In genomic region chr1:172704446-172705176, GRCh38 we compare ENCODE assay signal across 26 cellular contexts. TPM values are rescaled to one million over a fixed set of nuclear protein-coding genes. Genes with fewer than 3 reads are reported as not detected.
DNase-seq lines count a peak whose midpoint lies in the region; ATAC-seq, FAIRE-seq and TF ChIP-seq lines count a peak whose summit lies in the region.
"Had no signal": no experiment of that assay in that cellular context is flagged by ENCODE, and none has a peak within 500 bp of the region (broad histone marks: within the 10 kb centered on the region; RNA-seq: fewer than 3 reads in every experiment).

No MANE protein-coding gene starts in this region.

- H3K4ac ChIP-seq in neuronal stem cell (ENCODE audit: low read length) = no peak overlapping the region

- POLR2A ChIA-PET in activated CD4-positive, alpha-beta memory T cell treated with anti-CD3 and anti-CD28 coated beads for 36 hours (lab: Charles Lee) = no interaction called here
- POLR2A ChIA-PET in activated CD4-positive, alpha-beta memory T cell treated with anti-CD3 and anti-CD28 coated beads, Interleukin-2, amount 10 ng/mL, durations not matched to agents 7 days and 5 days (lab: Charles Lee) = interaction anchor here (0.9 to 1.6 kb wide), 2 partner anchors 13 to 41 kb away, joined by 3 to 4 read pairs; no protein-coding TSS in a partner anchor
- POLR2A ChIA-PET in HepG2 (lab: Yijun Ruan, JAX) = no interaction called here

- no peak for ATAC-seq in HepG2
- no peak for ATAC-seq in HG03280 (IDR thresholded peaks at IDR 0.05; ENCODE audit: unreplicated experiment)
- ATAC-seq in HG02938 (IDR thresholded peaks at IDR 0.05; ENCODE audit: unreplicated experiment) = no peak
- ATAC-seq: foreskin keratinocyte had no signal

- H3K27me3 ChIP-seq in Loucy (ENCODE audit: insufficient read depth, low read length, poor library complexity, severe bottlenecking) (no peaks in the 10 kb centered on the region), neuronal stem cell (ENCODE audit: control insufficient read depth in 3 of 3, insufficient read depth in 3 of 3, low read depth in 1 of 3, low read length in 3 of 3) (no peaks in the 10 kb centered on the region), HepG2 (ENCODE audit: control insufficient read depth in 1 of 2, insufficient read depth in 2 of 2, low read length in 2 of 2) (peaks cover 0 to 6% of the 10 kb centered on the region in 2 experiments; a peak in 1 of 5 replicates)
- H3K27me3 ChIP-seq: foreskin keratinocyte, spleen, thyroid gland had no signal

- no peak for TF ChIP-seq RAD21 in HepG2 (CRISPR knock-in tag; IDR thresholded peaks at IDR 0.05)

- H3K4me1 Mint-ChIP-seq in activated CD4-positive, alpha-beta memory T cell treated with anti-CD3 and anti-CD28 coated beads for 36 hours (ENCODE audit: low read depth) = peaks cover 37% of the 10 kb centered on the region
- H3K4me1 Mint-ChIP-seq in activated CD4-positive, alpha-beta memory T cell treated with anti-CD3 and anti-CD28 coated beads, Interleukin-2, amount 10 ng/mL, durations not matched to agents 7 days and 5 days = peaks cover 38% of the 10 kb centered on the region
- peaks cover 37% of the 10 kb centered on the region for H3K4me1 Mint-ChIP-seq in activated naive CD8-positive, alpha-beta T cell (ENCODE audit: low read depth)

- TF ChIP-seq EP300 in HepG2 (IDR thresholded peaks at IDR 0.05; ENCODE audit: low read depth in 2 of 2, low read length in 2 of 2) = no peak
- no peak for TF ChIP-seq EP300 in HepG2 (CRISPR knock-in tag; IDR thresholded peaks at IDR 0.05; ENCODE audit: borderline replicate concordance)

- H4K8ac ChIP-seq in neuronal stem cell (ENCODE audit: low read depth, low read length) = no peak overlapping the region

- H3K9me3 Mint-ChIP-seq in activated CD4-positive, alpha-beta memory T cell treated with anti-CD3 and anti-CD28 coated beads for 36 hours = no peaks in the 10 kb centered on the region
- H3K9me3 Mint-ChIP-seq in activated CD4-positive, alpha-beta memory T cell treated with anti-CD3 and anti-CD28 coated beads, Interleukin-2, amount 10 ng/mL, durations not matched to agents 7 days and 5 days = no peaks in the 10 kb centered on the region
- H3K9me3 Mint-ChIP-seq in activated naive CD8-positive, alpha-beta T cell (ENCODE audit: low read depth) = no peaks in the 10 kb centered on the region
- H3K9me3 Mint-ChIP-seq: mesothelial cell of epicardium; T-helper 2 cell treated with Interferon-gamma antibody and Interleukin-4, amounts not matched to agents 5 μg/mL and 100 μg/mL, for 36 hours had no signal

- H3K14ac ChIP-seq in neuronal stem cell (ENCODE audit: low read length) = no peak overlapping the region

- CTCF ChIA-PET in activated CD4-positive, alpha-beta memory T cell treated with anti-CD3 and anti-CD28 coated beads for 36 hours (lab: Charles Lee) = interaction anchor here (1.1 to 1.7 kb wide), 3 partner anchors 15 to 96 kb away, joined by 3 to 5 read pairs (median 3); no protein-coding TSS in a partner anchor
- CTCF ChIA-PET in activated CD4-positive, alpha-beta memory T cell treated with anti-CD3 and anti-CD28 coated beads, Interleukin-2, amount 10 ng/mL, durations not matched to agents 7 days and 5 days (lab: Charles Lee) = interaction anchor here (0.8 to 1.6 kb wide), 7 partner anchors 13 to 67 kb away, joined by 3 to 6 read pairs (median 3); no protein-coding TSS in a partner anchor
- CTCF ChIA-PET in HepG2 (lab: Yijun Ruan, JAX; ENCODE audit: low intra/inter-chr PET ratio, low total read pairs) = no interaction called here

- H3K4me2 ChIP-seq in Loucy (ENCODE audit: low read depth, low read length, poor library complexity, severe bottlenecking) (peak overlapping the region; percentile 85), neuronal stem cell (ENCODE audit: insufficient read depth, low read length, poor library complexity, severe bottlenecking) (no peak overlapping the region), HepG2 (ENCODE audit: low read depth, low read length) (no peak overlapping the region)
- H3K4me2 ChIP-seq: PC-9 had no signal

- H3K23ac ChIP-seq in neuronal stem cell (ENCODE audit: low read depth, low read length, poor library complexity) = no peak overlapping the region

- no peak overlapping the region for H3K4me3 Mint-ChIP-seq in activated CD4-positive, alpha-beta memory T cell treated with anti-CD3 and anti-CD28 coated beads for 36 hours
- H3K4me3 Mint-ChIP-seq in activated CD4-positive, alpha-beta memory T cell treated with anti-CD3 and anti-CD28 coated beads, Interleukin-2, amount 10 ng/mL, durations not matched to agents 7 days and 5 days = no peak overlapping the region
- H3K4me3 Mint-ChIP-seq in activated naive CD8-positive, alpha-beta T cell = peak overlapping the region; percentile 50
- H3K4me3 Mint-ChIP-seq: CD14-positive monocyte; mesothelial cell of epicardium; T-helper 2 cell treated with Interferon-gamma antibody and Interleukin-4, amounts not matched to agents 5 μg/mL and 100 μg/mL, for 36 hours had no signal

- H3K36me3 ChIP-seq in Loucy (ENCODE audit: insufficient read depth, low read length) (no peaks in the 10 kb centered on the region), neuronal stem cell (replicated peaks in 1 of 2; ENCODE audit: control insufficient read depth in 2 of 2, insufficient read depth in 2 of 2, low read length in 2 of 2) (no peaks in the 10 kb centered on the region), HepG2 (replicated peaks in 1 of 2; ENCODE audit: control insufficient read depth in 1 of 2, insufficient read depth in 2 of 2, low read length in 2 of 2) (no peaks in the 10 kb centered on the region)
- H3K36me3 ChIP-seq: spleen, thyroid gland had no signal

- H3K27ac Mint-ChIP-seq in activated CD4-positive, alpha-beta memory T cell treated with anti-CD3 and anti-CD28 coated beads for 36 hours = peak overlapping the region; percentile 11
- no peak overlapping the region for H3K27ac Mint-ChIP-seq in activated CD4-positive, alpha-beta memory T cell treated with anti-CD3 and anti-CD28 coated beads, Interleukin-2, amount 10 ng/mL, durations not matched to agents 7 days and 5 days
- H3K27ac Mint-ChIP-seq in activated naive CD8-positive, alpha-beta T cell = peak overlapping the region; percentile 82
- H3K27ac Mint-ChIP-seq: mesothelial cell of epicardium; T-helper 2 cell treated with Interferon-gamma antibody and Interleukin-4, amounts not matched to agents 5 μg/mL and 100 μg/mL, for 36 hours had no signal

- peak overlapping the region; percentile 69 for H3K9ac ChIP-seq in Loucy (ENCODE audit: low read depth, low read length, poor library complexity, severe bottlenecking)
- H3K9ac ChIP-seq in neuronal stem cell (ENCODE audit: low read depth, low read length, poor library complexity) = no peak overlapping the region
- H3K9ac ChIP-seq in HepG2 (ENCODE audit: insufficient read depth, low read depth, low read length) = no peak overlapping the region

- H2BK5ac ChIP-seq in neuronal stem cell (ENCODE audit: low read length) = no peak overlapping the region

- BruUV-seq in HepG2 (replicated peaks; lab: Mats Ljungman, UMichigan) = no TSS peak

- TF ChIP-seq POLR2A in HepG2 (IDR thresholded peaks at IDR 0.05; ENCODE audit: insufficient read depth in 1 of 2, low read depth in 2 of 2, low read length in 2 of 2) = no peak

- no peak for FAIRE-seq in HepG2 (lab: Jason Lieb, UNC)
- FAIRE-seq: GM18507 had no signal

- H3F3A ChIP-seq in Loucy (ENCODE audit: low read depth) = peaks cover 13% of the 10 kb centered on the region

- in situ Hi-C loops in HepG2 (cut with HindIII; ENCODE audit: extremely low pct_ligation_motif_present, low pct_unique_long_range_greater_than_20kb) = no loop called here

- H3K27ac ChIP-seq in neuronal stem cell (replicated peaks; ENCODE audit: low read length) = no peak overlapping the region
- no peak overlapping the region for H3K27ac ChIP-seq in HepG2 (ENCODE audit: extremely low read length, insufficient read depth, low read length)
- H3K27ac ChIP-seq: epithelial cell of prostate, foreskin keratinocyte, PC-9, thyroid gland had no signal

- peak overlapping the region; percentile 64 for H3K4me3 ChIP-seq in Loucy (ENCODE audit: low read length, poor library complexity, severe bottlenecking)
- no peak overlapping the region for H3K4me3 ChIP-seq in neuronal stem cell (ENCODE audit: low read length in 2 of 2)
- H3K4me3 ChIP-seq in HepG2 (replicated peaks in 1 of 3; ENCODE audit: insufficient read depth in 1 of 3, low read depth in 2 of 3, low read length in 3 of 3) = no peak overlapping the region
- H3K4me3 ChIP-seq: PC-9, spleen, thyroid gland had no signal

- H2AFZ ChIP-seq in Loucy (ENCODE audit: low read length) = peak overlapping the region; percentile 53
- peak overlapping the region; percentile 25 for H2AFZ ChIP-seq in neuronal stem cell (ENCODE audit: low read length)
- no peak overlapping the region for H2AFZ ChIP-seq in HepG2 (ENCODE audit: low read length)
- H2AFZ ChIP-seq: PC-9 had no signal

- TF ChIP-seq CTCF in Loucy (conservative IDR thresholded peaks at IDR 0.05; ENCODE audit: low read length) (no peak), HepG2 (CRISPR knock-in tag; IDR thresholded peaks at IDR 0.05) (no peak)

- H2BK120ac ChIP-seq in neuronal stem cell (ENCODE audit: low read depth, low read length) = no peak overlapping the region

- H3K4me1 ChIP-seq in Loucy (ENCODE audit: insufficient read depth, low read length, poor library complexity, severe bottlenecking) = peaks cover 99% of the 10 kb centered on the region
- H3K4me1 ChIP-seq in neuronal stem cell (ENCODE audit: control insufficient read depth in 2 of 2, insufficient read depth in 1 of 2, low read depth in 1 of 2, low read length in 2 of 2) = peaks cover 4 to 10% of the 10 kb centered on the region in 2 donors
- H3K4me1 ChIP-seq in HepG2 (ENCODE audit: insufficient read depth, low read length) = no peaks in the 10 kb centered on the region
- H3K4me1 ChIP-seq: thyroid gland had no signal

- intact Hi-C loops in activated CD4-positive, alpha-beta memory T cell treated with anti-CD3 and anti-CD28 coated beads for 36 hours (cut with micrococcal nuclease) = no loop called here
- intact Hi-C loops in HepG2 (cut with micrococcal nuclease; ENCODE audit: unreplicated experiment) = no loop called here

- H3K79me1 ChIP-seq in neuronal stem cell (ENCODE audit: low read depth, low read length) = no peaks in the 10 kb centered on the region

- H3K18ac ChIP-seq in neuronal stem cell (ENCODE audit: low read length) = no peak overlapping the region

- H3K27me3 Mint-ChIP-seq in activated CD4-positive, alpha-beta memory T cell treated with anti-CD3 and anti-CD28 coated beads for 36 hours = no peaks in the 10 kb centered on the region
- H3K27me3 Mint-ChIP-seq in activated CD4-positive, alpha-beta memory T cell treated with anti-CD3 and anti-CD28 coated beads, Interleukin-2, amount 10 ng/mL, durations not matched to agents 7 days and 5 days = peaks cover 19% of the 10 kb centered on the region
- no peaks in the 10 kb centered on the region for H3K27me3 Mint-ChIP-seq in activated naive CD8-positive, alpha-beta T cell

- no peak for DNase-seq in activated CD4-positive, alpha-beta memory T cell treated with anti-CD3 and anti-CD28 coated beads for 36 hours
- DNase-seq in activated CD4-positive, alpha-beta memory T cell treated with anti-CD3 and anti-CD28 coated beads, Interleukin-2, amount 10 ng/mL, durations not matched to agents 7 days and 5 days = no peak
- DNase-seq in neuronal stem cell (ENCODE audit: low spot score) = no peak
- no peak for DNase-seq in HepG2 (ENCODE audit: low spot score)
- DNase-seq: activated CD4-positive, alpha-beta T cell treated with anti-CD3 and anti-CD28 coated beads for 1 hour; activated T-cell treated with anti-CD3 and anti-CD28 coated beads, Interleukin-2, amount 50 U/mL, for 48 hours; dermis blood vessel endothelial cell; foreskin keratinocyte; hypothalamus; IMR-90; NCI-H2081; NCI-H526; PC-9; spleen; thyroid gland had no signal

- no peak overlapping the region for H2BK15ac ChIP-seq in neuronal stem cell (ENCODE audit: low read length)

- H4K91ac ChIP-seq in neuronal stem cell (ENCODE audit: low read depth, low read length, poor library complexity) = no peak overlapping the region

- H3K79me2 ChIP-seq in Loucy (ENCODE audit: insufficient read depth, low read length) = no peaks in the 10 kb centered on the region
- no peaks in the 10 kb centered on the region for H3K79me2 ChIP-seq in HepG2 (ENCODE audit: insufficient read depth, low read length)

- H4K20me1 ChIP-seq in Loucy (ENCODE audit: insufficient read depth, low read length, poor library complexity, severe bottlenecking) (no peaks in the 10 kb centered on the region), HepG2 (ENCODE audit: insufficient read depth, low read length) (no peaks in the 10 kb centered on the region)

- H2BK12ac ChIP-seq in neuronal stem cell (ENCODE audit: low read length) = no peak overlapping the region

- H3K9me3 ChIP-seq in Loucy (ENCODE audit: insufficient read depth, low read depth, low read length) = no peaks in the 10 kb centered on the region
- no peaks in the 10 kb centered on the region for H3K9me3 ChIP-seq in neuronal stem cell (replicated peaks in 1 of 2; ENCODE audit: control insufficient read depth in 2 of 2, insufficient read depth in 1 of 2, low read depth in 1 of 2, low read length in 2 of 2)
- no peaks in the 10 kb centered on the region for H3K9me3 ChIP-seq in HepG2 (ENCODE audit: low read length)
- H3K9me3 ChIP-seq: spleen, thyroid gland had no signal

- WGBS in neuronal stem cell (ENCODE audit: extremely low coverage in 2 of 2, insufficient read length in 2 of 2, insufficient replicate concordance in 1 of 2), 2 donors = no CpG with 5 or more reads among the region's 2 CpGs
- WGBS in HepG2 (ENCODE audit: low lambda C conversion rate) = 10% methylated on average over 2 of the region's 2 CpGs

- H2AK5ac ChIP-seq in neuronal stem cell (ENCODE audit: low read depth, low read length) = no peak overlapping the region

- no peaks in the 10 kb centered on the region for H3K36me3 Mint-ChIP-seq in activated CD4-positive, alpha-beta memory T cell treated with anti-CD3 and anti-CD28 coated beads for 36 hours
- H3K36me3 Mint-ChIP-seq in activated CD4-positive, alpha-beta memory T cell treated with anti-CD3 and anti-CD28 coated beads, Interleukin-2, amount 10 ng/mL, durations not matched to agents 7 days and 5 days (ENCODE audit: low read depth) = no peaks in the 10 kb centered on the region
- peaks cover 3% of the 10 kb centered on the region for H3K36me3 Mint-ChIP-seq in activated naive CD8-positive, alpha-beta T cell
- H3K36me3 Mint-ChIP-seq: CD14-positive monocyte, mesothelial cell of epicardium had no signal

- no peaks in the 10 kb centered on the region for H3K9me2 ChIP-seq in Loucy (replicated peaks; ENCODE audit: low read depth, low read length)

RNA-seq across cellular contexts. Expression of gene FASLG, which starts 45.7 kb away (rescaled TPM):
- 1 to 10 TPM; 8.2 to 8.6 TPM for total RNA-seq in activated CD4-positive, alpha-beta memory T cell treated with anti-CD3 and anti-CD28 coated beads for 36 hours
- total RNA-seq in activated CD4-positive, alpha-beta memory T cell treated with anti-CD3 and anti-CD28 coated beads, Interleukin-2, amount 10 ng/mL, durations not matched to agents 7 days and 5 days = 1 to 10 TPM; 3.6 to 3.9 TPM
- not detected for polyA plus RNA-seq in neuronal stem cell (2013, experiment 1 of 2)
- polyA plus RNA-seq in neuronal stem cell (2013, experiment 2 of 2) = not detected
- not detected in 2 replicates for total RNA-seq in HepG2 (2016; rRNA removed; fragmentation: Illumina TruSeq; extraction: Trizol)
- total RNA-seq in HepG2 (2016; cell fraction: cytosol; rRNA removed; fragmentation: Illumina TruSeq; extraction: Trizol; ENCODE audit: low read depth) = not detected in 2 replicates
- not detected in 2 replicates for total RNA-seq in HepG2 (2016; cell fraction: insoluble cytoplasmic fraction; rRNA removed; fragmentation: Illumina TruSeq; extraction: Trizol)
- total RNA-seq in HepG2 (2016; cell fraction: membrane; rRNA removed; fragmentation: Illumina TruSeq; extraction: Trizol) = not detected in 2 replicates
- total RNA-seq in HepG2 (2016; cell fraction: nucleus; rRNA removed; fragmentation: Illumina TruSeq; extraction: Trizol) = not detected in 2 replicates
- polyA plus RNA-seq in HepG2 (2011; rRNA removed) = 0.08 TPM in 1 of 2 replicates, not detected in the other
- polyA plus RNA-seq in HepG2 (2011; cell fraction: cytosol; rRNA removed) = not detected in 2 replicates
- not detected in 2 replicates for polyA plus RNA-seq in HepG2 (2011; cell fraction: nucleus; rRNA removed)
- not detected in 2 replicates for polyA plus RNA-seq in HepG2 (2012)
- polyA plus RNA-seq in HepG2 (2016; cell fraction: cytosol; fragmentation: Illumina TruSeq; extraction: Trizol; ENCODE audit: low read depth) = not detected in 2 replicates
- polyA plus RNA-seq in HepG2 (2016; cell fraction: insoluble cytoplasmic fraction; fragmentation: Illumina TruSeq; extraction: Trizol; ENCODE audit: low read depth) = not detected in 2 replicates
- not detected in 2 replicates for polyA plus RNA-seq in HepG2 (2016; cell fraction: membrane; fragmentation: Illumina TruSeq; extraction: Trizol; ENCODE audit: low read depth)
- not detected in 2 replicates for polyA plus RNA-seq in HepG2 (2016; cell fraction: nucleus; fragmentation: Illumina TruSeq; extraction: Trizol; ENCODE audit: insufficient read depth, low read depth)
- polyA minus RNA-seq in HepG2 (2011; rRNA and poly(A)+ RNA removed; ENCODE audit: low replicate concordance) = not detected in 2 replicates
- polyA minus RNA-seq in HepG2 (2011; cell fraction: cytosol; rRNA and poly(A)+ RNA removed) = not detected in 2 replicates
- not detected in 2 replicates for polyA minus RNA-seq in HepG2 (2011; cell fraction: nucleus; rRNA and poly(A)+ RNA removed)
- total RNA-seq: A673, Daoy, dermis blood vessel endothelial cell, foreskin keratinocyte, mesothelial cell of epicardium, PC-9 had no signal
- polyA plus RNA-seq: CD14-positive monocyte, foreskin keratinocyte had no signal
